ENCODE assay signal across 18 cellular contexts in the genomic region with DNA sequence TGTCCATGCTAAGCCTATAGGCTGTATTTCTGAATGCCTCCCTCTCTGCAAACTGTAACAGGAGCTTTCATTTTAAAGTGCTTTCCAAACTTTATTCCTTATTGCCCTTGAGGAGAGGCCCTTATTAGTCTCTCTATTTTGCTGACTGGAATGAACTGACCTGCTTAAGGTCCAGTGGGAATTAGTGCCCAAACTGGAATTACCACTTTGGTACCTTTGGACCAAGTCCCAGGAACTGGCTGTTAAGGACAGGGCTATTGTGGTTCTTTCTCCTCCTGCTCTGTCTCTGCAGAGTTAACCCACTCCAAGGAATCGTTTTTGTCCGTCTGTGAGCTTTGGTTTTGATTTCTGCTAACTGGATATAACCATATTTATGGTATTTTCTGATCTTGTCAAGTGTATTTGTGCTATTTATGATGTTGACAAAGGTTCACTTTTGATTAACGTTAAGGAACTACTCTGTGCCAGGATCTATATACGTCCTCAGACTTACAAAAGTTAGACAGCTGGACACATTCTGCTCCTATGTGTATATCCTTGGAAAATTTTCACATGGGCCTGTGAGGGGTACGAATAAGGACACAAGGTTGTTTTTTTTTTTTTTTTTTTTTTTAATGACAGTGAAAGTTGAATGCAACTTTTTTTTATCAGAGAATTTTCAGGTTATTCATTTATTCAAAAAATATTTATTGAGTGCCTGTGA.
DNase-seq lines count a peak whose midpoint lies in the region; ATAC-seq, FAIRE-seq and TF ChIP-seq lines count a peak whose summit lies in the region.
"Had no signal": no experiment of that assay in that cellular context is flagged by ENCODE, and none has a peak within 500 bp of the region (broad histone marks: within the 10 kb centered on the region; RNA-seq: fewer than 3 reads in every experiment).

No MANE protein-coding gene starts in this region.

- ATAC-seq in IMR-90 (ENCODE audit: low read depth), result no peak
- peak; percentile 96 for ATAC-seq in left lung
- no peak for ATAC-seq in HG03432 (IDR thresholded peaks at IDR 0.05; ENCODE audit: unreplicated experiment)

- DNase-seq in IMR-90, result no peak
- no peak for DNase-seq in left lung
- peak; percentile 81 to 83 for DNase-seq in thyroid gland
- no peak for DNase-seq in GM19239 (ENCODE audit: insufficient read length, low spot score)
- DNase-seq in stimulated activated CD4-positive, alpha-beta T cell treated with anti-CD3 and anti-CD28 coated beads, Interleukin-15, amount 100 ng/mL, for 24 hours, result no peak
- no peak for DNase-seq in H7
- DNase-seq: activated CD4-positive, alpha-beta T cell treated with anti-CD3 and anti-CD28 coated beads, Interleukin-2, amount 50 U/mL, for 1 hour; activated T-cell treated with anti-CD3 and anti-CD28 coated beads, Interleukin-2, amount 50 U/mL, for 1 hour; DND-41; effector CD4-positive, alpha-beta T cell; NCI-H2171 treated with DMSO at 0.1 percent for 48 hours; right lobe of liver; SJCRH30; testis had no signal

- no peak overlapping the region for H2BK5ac ChIP-seq in IMR-90 (ENCODE audit: low read depth, low read length, poor library complexity, severe bottlenecking)

- in situ Hi-C loops in IMR-90 (cut with MboI; ENCODE audit: low sequenced_read_pairs), result no loop called here

- peak overlapping the region; percentile 18; the same call in 1 of the 2 replicates for H2BK20ac ChIP-seq in IMR-90 (ENCODE audit: low read depth, low read length)

- no peaks in the 10 kb centered on the region for H3K79me1 ChIP-seq in IMR-90 (ENCODE audit: low read depth in 1 of 2, low read length in 2 of 2)

- no peak overlapping the region for H3K4me3 ChIP-seq in IMR-90 (ENCODE audit: insufficient read depth, low read depth, low read length)
- H3K4me3 ChIP-seq in left lung, result no peak overlapping the region
- H3K4me3 ChIP-seq in thyroid gland (replicated peaks in 1 of 3), result no peak overlapping the region
- H3K4me3 ChIP-seq in H7 (ENCODE audit: insufficient read depth, low read depth, low read length), result no peak overlapping the region
- H3K4me3 ChIP-seq: BLaER1, neural progenitor cell, right lobe of liver, SJCRH30, testis had no signal

- H3K18ac ChIP-seq in IMR-90 (ENCODE audit: low read depth, low read length), result peak overlapping the region; percentile 53; the same call in 1 of the 2 replicates

- no peak for TF ChIP-seq POLR2A in IMR-90 (IDR thresholded peaks at IDR 0.05; ENCODE audit: low read depth, low read length)
- peak in 1 of 2 donors; percentile 47 for TF ChIP-seq POLR2A in thyroid gland (IDR thresholded peaks at IDR 0.05)

- H4K8ac ChIP-seq in IMR-90 (ENCODE audit: low read depth in 2 of 2, low read length in 2 of 2), result no peak overlapping the region

- no peak overlapping the region for H3K23ac ChIP-seq in IMR-90 (ENCODE audit: low read depth, low read length)

- CTCF ChIA-PET in IMR-90 (lab: Yijun Ruan, JAX), result interaction anchor here (0.6 kb wide), 1 partner anchor 34 kb away, joined by 6 read pairs; no protein-coding TSS in a partner anchor

- H4K91ac ChIP-seq in IMR-90 (ENCODE audit: insufficient read depth, low read depth, low read length), result no peak overlapping the region

- no peak overlapping the region for H2AK9ac ChIP-seq in IMR-90 (replicated peaks; ENCODE audit: low read depth, low read length, poor library complexity)

- H2AK5ac ChIP-seq in IMR-90 (ENCODE audit: low read depth, low read length), result no peak overlapping the region

- no peak overlapping the region for H4K5ac ChIP-seq in IMR-90 (ENCODE audit: low read depth, low read length)

- no peaks in the 10 kb centered on the region for H3K36me3 ChIP-seq in IMR-90 (ENCODE audit: control insufficient read depth, insufficient read depth, low read length)
- no peaks in the 10 kb centered on the region for H3K36me3 ChIP-seq in left lung
- H3K36me3 ChIP-seq in thyroid gland, result no peaks in the 10 kb centered on the region
- H3K36me3 ChIP-seq in H7 (replicated peaks; ENCODE audit: control insufficient read depth, insufficient read depth, low read length), result no peaks in the 10 kb centered on the region
- H3K36me3 ChIP-seq: neural progenitor cell, right lobe of liver, SJCRH30 had no signal

- POLR2A ChIA-PET in IMR-90 (lab: Charles Lee; ENCODE audit: unreplicated experiment), result no interaction called here

- no peak overlapping the region for H3K14ac ChIP-seq in IMR-90 (replicated peaks; ENCODE audit: low read depth, low read length)

- dilution Hi-C loops in IMR-90 (cut with HindIII; ENCODE audit: low sequenced_read_pairs, unreplicated experiment), result no loop called here

- TF ChIP-seq RAD21 in IMR-90 (IDR thresholded peaks at IDR 0.05; ENCODE audit: low read length), result no peak

- H2BK120ac ChIP-seq in IMR-90 (ENCODE audit: low read depth, low read length), result no peak overlapping the region

- no peak overlapping the region for H3K9ac ChIP-seq in IMR-90 (ENCODE audit: low read depth, low read length)
- H3K9ac ChIP-seq: BLaER1, neural progenitor cell had no signal

- no peaks in the 10 kb centered on the region for H3K4me1 ChIP-seq in IMR-90 (ENCODE audit: control insufficient read depth, insufficient read depth, low read length)
- H3K4me1 ChIP-seq in left lung, result peaks cover 0 to 4% of the 10 kb centered on the region in 2 donors
- H3K4me1 ChIP-seq in thyroid gland, result peaks cover 16 to 26% of the 10 kb centered on the region in 2 donors
- H3K4me1 ChIP-seq: BLaER1, neural progenitor cell, right lobe of liver, SJCRH30, testis had no signal

- H3K27me3 ChIP-seq in IMR-90 (ENCODE audit: control insufficient read depth, insufficient read depth, low read length) (no peaks in the 10 kb centered on the region), left lung (no peaks in the 10 kb centered on the region), thyroid gland (no peaks in the 10 kb centered on the region), H7 (ENCODE audit: control insufficient read depth, insufficient read depth, low read length) (no peaks in the 10 kb centered on the region)
- H3K27me3 ChIP-seq: BLaER1, neural progenitor cell, right lobe of liver, testis had no signal

- no CpG with 5 or more reads among the region's 5 CpGs for WGBS in IMR-90 (ENCODE audit: extremely low coverage in 2 of 2, insufficient read length in 1 of 2), 2 experiments
- WGBS in thyroid gland, 2 donors, result 30 to 35% methylated on average over 5 of the region's 5 CpGs

- no peak for TF ChIP-seq CTCF in IMR-90 (conservative IDR thresholded peaks at IDR 0.05; ENCODE audit: low read depth, low read length)
- no peak for TF ChIP-seq CTCF in VCaP (conservative IDR thresholded peaks at IDR 0.05)
- TF ChIP-seq CTCF in left lung (IDR thresholded peaks at IDR 0.05), result no peak
- no peak for TF ChIP-seq CTCF in thyroid gland (IDR thresholded peaks at IDR 0.05)

- H3K9me1 ChIP-seq in IMR-90 (ENCODE audit: insufficient read depth, low read length), result no peaks in the 10 kb centered on the region

- H3K4ac ChIP-seq in IMR-90 (ENCODE audit: low read depth, low read length), result no peak overlapping the region

- H3K4me2 ChIP-seq in IMR-90 (ENCODE audit: low read depth, low read length), result no peak overlapping the region
- H3K4me2 ChIP-seq: BLaER1, neural progenitor cell had no signal

- H3K9me3 ChIP-seq in IMR-90 (ENCODE audit: control insufficient read depth, insufficient read depth, low read length) (peaks cover 10% of the 10 kb centered on the region; the same call in 1 of the 2 replicates), left lung (peaks cover 0 to 26% of the 10 kb centered on the region in 2 donors), thyroid gland (no peaks in the 10 kb centered on the region)
- H3K9me3 ChIP-seq: right lobe of liver, SJCRH30, testis had no signal

- no peaks in the 10 kb centered on the region for H4K20me1 ChIP-seq in IMR-90 (ENCODE audit: insufficient read depth, low read length)
- H4K20me1 ChIP-seq: BLaER1 had no signal

- no peak for FAIRE-seq in GM19239 (lab: Jason Lieb, UNC)

- no peak overlapping the region for H3K56ac ChIP-seq in IMR-90 (ENCODE audit: extremely low read depth, insufficient read depth, low read length)

- no TSS peak for BruUV-seq in IMR-90 (replicated peaks; lab: Mats Ljungman, UMichigan)

- no peak overlapping the region for H3K27ac ChIP-seq in IMR-90 (ENCODE audit: insufficient read depth, low read length)
- H3K27ac ChIP-seq in VCaP, result peak overlapping the region; percentile 86
- H3K27ac ChIP-seq in left lung, result peak overlapping the region; percentile 3 to 57
- H3K27ac ChIP-seq in thyroid gland, result peak overlapping the region; percentile 76 to 87 (median 79)
- H3K27ac ChIP-seq: BLaER1, neural progenitor cell, right lobe of liver, SJCRH30, testis had no signal

- H2AFZ ChIP-seq in IMR-90 (replicated peaks; ENCODE audit: low read length, poor library complexity), result peak overlapping the region; percentile 34
- H2AFZ ChIP-seq: neural progenitor cell had no signal

- H2BK15ac ChIP-seq in IMR-90 (ENCODE audit: low read depth, low read length), result no peak overlapping the region

- intact Hi-C loops in IMR-90 (cut with micrococcal nuclease) (no loop called here), left lung (cut with DNase I) (no loop called here), thyroid gland (cut with DNase I) (no loop called here)

TF ChIP-seq in IMR-90, 13 proteins besides CTCF, POLR2A, EP300 and RAD21 (continues in another document):
- TF ChIP-seq MXI1 (IDR thresholded peaks at IDR 0.05; ENCODE audit: borderline replicate concordance, low read depth, low read length) (no peak), RFX5 (IDR thresholded peaks at IDR 0.05; ENCODE audit: low read depth, low read length) (no peak), NFE2L2 (IDR thresholded peaks at IDR 0.05; ENCODE audit: low read depth, low read length) (no peak), BHLHE40 (IDR thresholded peaks at IDR 0.05; ENCODE audit: low read depth, low read length) (no peak), FOS (IDR thresholded peaks at IDR 0.05; ENCODE audit: low read depth, low read length) (no peak)
- TF ChIP-seq, protein P1, sequence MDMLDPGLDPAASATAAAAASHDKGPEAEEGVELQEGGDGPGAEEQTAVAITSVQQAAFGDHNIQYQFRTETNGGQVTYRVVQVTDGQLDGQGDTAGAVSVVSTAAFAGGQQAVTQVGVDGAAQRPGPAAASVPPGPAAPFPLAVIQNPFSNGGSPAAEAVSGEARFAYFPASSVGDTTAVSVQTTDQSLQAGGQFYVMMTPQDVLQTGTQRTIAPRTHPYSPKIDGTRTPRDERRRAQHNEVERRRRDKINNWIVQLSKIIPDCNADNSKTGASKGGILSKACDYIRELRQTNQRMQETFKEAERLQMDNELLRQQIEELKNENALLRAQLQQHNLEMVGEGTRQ (IDR thresholded peaks at IDR 0.05; ENCODE audit: low read depth, low read length), result no peak
- TF ChIP-seq, protein P2, sequence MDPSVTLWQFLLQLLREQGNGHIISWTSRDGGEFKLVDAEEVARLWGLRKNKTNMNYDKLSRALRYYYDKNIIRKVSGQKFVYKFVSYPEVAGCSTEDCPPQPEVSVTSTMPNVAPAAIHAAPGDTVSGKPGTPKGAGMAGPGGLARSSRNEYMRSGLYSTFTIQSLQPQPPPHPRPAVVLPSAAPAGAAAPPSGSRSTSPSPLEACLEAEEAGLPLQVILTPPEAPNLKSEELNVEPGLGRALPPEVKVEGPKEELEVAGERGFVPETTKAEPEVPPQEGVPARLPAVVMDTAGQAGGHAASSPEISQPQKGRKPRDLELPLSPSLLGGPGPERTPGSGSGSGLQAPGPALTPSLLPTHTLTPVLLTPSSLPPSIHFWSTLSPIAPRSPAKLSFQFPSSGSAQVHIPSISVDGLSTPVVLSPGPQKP (IDR thresholded peaks at IDR 0.05; ENCODE audit: borderline replicate concordance, low read depth, low read length), result no peak

Comparison
In these comparisons a context has a peak if more than half of its experiments do, and no peak if none do; other contexts are left out.
1. DNase-seq: peak in thyroid gland (2 of 2); none in IMR-90 (single experiment), left lung (0 of 2), GM19239 (single experiment), stimulated activated CD4-positive, alpha-beta T cell treated with anti-CD3 and anti-CD28 coated beads, Interleukin-15, amount 100 ng/mL, for 24 hours (single experiment) and H7 (single experiment).